Comparison of ENCODE assay signal across 8 cellular contexts in genomic region chr18:26405190-26405781, GRCh38.
A peak's percentile ranks its signal among the peaks of the same experiment; 100 is the strongest.
DNase-seq lines count a peak whose midpoint lies in the region; ATAC-seq and TF ChIP-seq lines count a peak whose summit lies in the region.

No MANE protein-coding gene starts in this region.

- no peak overlapping the region for H4K8ac ChIP-seq in H9 (replicated peaks; ENCODE audit: insufficient read length, low read depth, low read length)

- TF ChIP-seq CTCF in H9 (conservative IDR thresholded peaks at IDR 0.05) (peak; percentile 42; the same call in 2 of the 3 replicates), LNCAP (IDR thresholded peaks at IDR 0.05) (peak; percentile 44; the same call in 1 of the 2 replicates)

- H3K9me3 Mint-ChIP-seq in activated T-cell treated with anti-CD3 and anti-CD28 coated beads, Interleukin-2, amount 50 U/mL, for 72 hours: no peaks in the 10 kb centered on the region
- H3K9me3 Mint-ChIP-seq in H9: no peaks in the 10 kb centered on the region
- H3K9me3 Mint-ChIP-seq in activated T-helper 17 cell treated with anti-CD3 and anti-CD28 coated beads, Interleukin-2, amount 50 U/mL, for 72 hours: no peaks in the 10 kb centered on the region
- no peaks in the 10 kb centered on the region for H3K9me3 Mint-ChIP-seq in immature natural killer cell

- WGBS in H9 (ENCODE audit: extremely low coverage, insufficient read length, low lambda C conversion rate): no CpG with 5 or more reads among the region's 5 CpGs

- H2BK20ac ChIP-seq in H9 (ENCODE audit: low read depth, low read length, poor library complexity, severe bottlenecking): no peak overlapping the region

- no peak overlapping the region for H2BK5ac ChIP-seq in H9 (ENCODE audit: insufficient read length, low read length)

- H3K14ac ChIP-seq in H9 (ENCODE audit: insufficient read depth, low read length): no peak overlapping the region

- H3K4me3 Mint-ChIP-seq in activated T-cell treated with anti-CD3 and anti-CD28 coated beads, Interleukin-2, amount 50 U/mL, for 72 hours: no peak overlapping the region
- H3K4me3 Mint-ChIP-seq in H9 (no peak overlapping the region), immature natural killer cell (no peak overlapping the region)
- no peak overlapping the region for H3K4me3 Mint-ChIP-seq in activated T-helper 17 cell treated with anti-CD3 and anti-CD28 coated beads, Interleukin-2, amount 50 U/mL, for 72 hours

- H3K4ac ChIP-seq in H9 (ENCODE audit: low read depth, low read length): no peak overlapping the region

- H3K18ac ChIP-seq in H9 (ENCODE audit: insufficient read length, low read depth, low read length): no peak overlapping the region

- no peaks in the 10 kb centered on the region for H3K23me2 ChIP-seq in H9 (ENCODE audit: insufficient read length, low read depth, low read length, poor library complexity, severe bottlenecking)

- H3K79me2 ChIP-seq in H9 (ENCODE audit: insufficient read depth, low read length): no peaks in the 10 kb centered on the region

- H3K27ac Mint-ChIP-seq in activated T-cell treated with anti-CD3 and anti-CD28 coated beads, Interleukin-2, amount 50 U/mL, for 72 hours: no peak overlapping the region
- H3K27ac Mint-ChIP-seq in H9 (peak overlapping the region in 1 of 3 experiments; percentile 49; a peak in 1 of 7 replicates), immature natural killer cell (no peak overlapping the region)
- no peak overlapping the region for H3K27ac Mint-ChIP-seq in activated T-helper 17 cell treated with anti-CD3 and anti-CD28 coated beads, Interleukin-2, amount 50 U/mL, for 72 hours

- H3K4me2 ChIP-seq in H9 (ENCODE audit: insufficient read depth, insufficient read length, low read length): no peak overlapping the region

- no peaks in the 10 kb centered on the region for H3K36me3 Mint-ChIP-seq in activated T-cell treated with anti-CD3 and anti-CD28 coated beads, Interleukin-2, amount 50 U/mL, for 72 hours (ENCODE audit: insufficient read depth in 2 of 2)
- H3K36me3 Mint-ChIP-seq in H9 (ENCODE audit: insufficient read depth in 1 of 3, low read depth in 3 of 3) (no peaks in the 10 kb centered on the region), immature natural killer cell (no peaks in the 10 kb centered on the region)
- H3K36me3 Mint-ChIP-seq in activated T-helper 17 cell treated with anti-CD3 and anti-CD28 coated beads, Interleukin-2, amount 50 U/mL, for 72 hours (ENCODE audit: low read depth): no peaks in the 10 kb centered on the region

- no peak overlapping the region for H2BK15ac ChIP-seq in H9 (ENCODE audit: low read depth, low read length)

- no peak overlapping the region for H2AFZ ChIP-seq in H9 (ENCODE audit: low read length)

- H3K79me1 ChIP-seq in H9 (ENCODE audit: insufficient read depth, low read depth, low read length, poor library complexity, severe bottlenecking): no peaks in the 10 kb centered on the region

- H3K23ac ChIP-seq in H9 (ENCODE audit: insufficient read length, low read depth, low read length): no peak overlapping the region

- H4K20me1 ChIP-seq in H9 (ENCODE audit: control insufficient read depth, insufficient read depth, insufficient read length): no peaks in the 10 kb centered on the region

- no peak overlapping the region for H3K27ac ChIP-seq in H9 (ENCODE audit: insufficient read length, low read depth, low read length)

- no peak overlapping the region for H3T11ph ChIP-seq in H9 (ENCODE audit: low read length)

- H3K4me1 Mint-ChIP-seq in activated T-cell treated with anti-CD3 and anti-CD28 coated beads, Interleukin-2, amount 50 U/mL, for 72 hours (ENCODE audit: low read depth): no peaks in the 10 kb centered on the region
- peaks cover 21 to 29% of the 10 kb centered on the region in 2 experiments for H3K4me1 Mint-ChIP-seq in H9
- no peaks in the 10 kb centered on the region for H3K4me1 Mint-ChIP-seq in activated T-helper 17 cell treated with anti-CD3 and anti-CD28 coated beads, Interleukin-2, amount 50 U/mL, for 72 hours
- no peaks in the 10 kb centered on the region for H3K4me1 Mint-ChIP-seq in immature natural killer cell

- peaks cover 5% of the 10 kb centered on the region; the same call in 1 of the 2 replicates for H3K4me1 ChIP-seq in H9 (ENCODE audit: insufficient read depth, low read length)

- H3K56ac ChIP-seq in H9 (ENCODE audit: insufficient read length, low read depth, low read length): no peak overlapping the region

- ATAC-seq in activated T-cell treated with anti-CD3 and anti-CD28 coated beads, Interleukin-2, amount 50 U/mL, for 72 hours (replicated peaks in 1 of 2): peak; percentile 26 to 47
- peak; percentile 35 for ATAC-seq in activated T-helper 17 cell treated with anti-CD3 and anti-CD28 coated beads, Interleukin-2, amount 50 U/mL, for 72 hours (replicated peaks)

- no peaks in the 10 kb centered on the region for H3K9me3 ChIP-seq in H9 (ENCODE audit: control insufficient read depth, low read depth, low read length)

- H3K9ac ChIP-seq in H9 (ENCODE audit: extremely low read depth, insufficient read length, low read length): no peak overlapping the region

- no peak overlapping the region for H4K91ac ChIP-seq in H9 (ENCODE audit: insufficient read length, low read depth, low read length)

- H2BK12ac ChIP-seq in H9 (ENCODE audit: insufficient read length, low read depth, low read length): no peak overlapping the region

- H3K27me3 Mint-ChIP-seq in activated T-cell treated with anti-CD3 and anti-CD28 coated beads, Interleukin-2, amount 50 U/mL, for 72 hours (ENCODE audit: low read depth): no peaks in the 10 kb centered on the region
- H3K27me3 Mint-ChIP-seq in H9 (ENCODE audit: low read depth) (no peaks in the 10 kb centered on the region; the same call in 1 of the 2 replicates), immature natural killer cell (ENCODE audit: low read depth in 3 of 3) (peaks cover 2 to 6% (median 2%) of the 10 kb centered on the region in 3 donors)
- no peaks in the 10 kb centered on the region for H3K27me3 Mint-ChIP-seq in activated T-helper 17 cell treated with anti-CD3 and anti-CD28 coated beads, Interleukin-2, amount 50 U/mL, for 72 hours

- DNase-seq in activated T-cell treated with anti-CD3 and anti-CD28 coated beads, Interleukin-2, amount 50 U/mL, for 72 hours: peak in 1 of 2 donors; percentile 4
- DNase-seq in activated T-cell treated with anti-CD3 and anti-CD28 coated beads for 4 hours (no peak), H9 (peak; percentile 47), islet precursor cell (peak; percentile 60), immature natural killer cell (no peak)
- no peak for DNase-seq in NK-92 treated with Interleukin-12 subunit alpha and Interleukin-12 subunit beta, amount 100 ng/mL, for 24 hours (lab: John Stamatoyannopoulos, UW)

- no peaks in the 10 kb centered on the region for H3K27me3 ChIP-seq in H9 (ENCODE audit: insufficient read depth, low read length)

- H2AK5ac ChIP-seq in H9 (ENCODE audit: insufficient read length, low read length): no peak overlapping the region

- H4K5ac ChIP-seq in H9 (ENCODE audit: insufficient read length, low read depth, low read length): no peak overlapping the region

- H2BK120ac ChIP-seq in H9 (ENCODE audit: low read depth, low read length, poor library complexity, severe bottlenecking): no peak overlapping the region

Comparison
In these comparisons a context has a peak if more than half of its experiments do, and no peak if none do; other contexts are left out.
1. DNase-seq: peak in H9 (single experiment) and islet precursor cell (single experiment); none in activated T-cell treated with anti-CD3 and anti-CD28 coated beads for 4 hours (single experiment), NK-92 treated with Interleukin-12 subunit alpha and Interleukin-12 subunit beta, amount 100 ng/mL, for 24 hours (single experiment) and immature natural killer cell (0 of 3).